Comparison of ENCODE assay signal across 10 cellular contexts in the genomic region with DNA sequence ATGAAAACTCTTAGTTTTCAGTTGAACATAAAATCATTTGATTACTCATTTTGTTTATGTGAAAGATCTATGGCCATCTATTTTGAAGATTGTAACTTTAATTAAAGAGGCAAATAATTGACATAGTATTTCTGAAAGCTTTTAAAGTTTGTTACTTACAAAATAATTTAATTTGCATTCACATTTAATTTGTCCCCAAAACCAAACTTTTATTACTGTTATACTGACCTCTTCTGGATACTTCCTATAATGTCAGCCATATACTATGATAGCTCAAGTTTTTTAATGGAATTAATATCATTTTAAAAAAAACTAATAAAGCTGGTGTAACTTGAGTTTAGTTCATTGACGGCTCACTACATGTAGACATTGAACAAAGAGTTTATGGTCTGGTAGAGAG. TPM values are rescaled to one million over a fixed set of nuclear protein-coding genes. Genes with fewer than 3 reads are reported as not detected.
A peak's percentile ranks its signal among the peaks of the same experiment; 100 is the strongest.
DNase-seq lines count a peak whose midpoint lies in the region; ATAC-seq, FAIRE-seq and TF ChIP-seq lines count a peak whose summit lies in the region.
"Had no signal": no experiment of that assay in that cellular context is flagged by ENCODE, and none has a peak within 500 bp of the region (broad histone marks: within the 10 kb centered on the region; RNA-seq: fewer than 3 reads in every experiment).

No MANE protein-coding gene starts in this region.

- no peaks in the 10 kb centered on the region for H3K9me2 ChIP-seq in HCT116 (ENCODE audit: insufficient read depth)

- H3K4me3 ChIP-seq in HCT116 (replicated peaks in 1 of 2; ENCODE audit: low read depth in 1 of 2, low read length in 2 of 2), result no peak overlapping the region
- H3K4me3 ChIP-seq in kidney (ENCODE audit: low read length in 2 of 2), result no peak overlapping the region

- intact Hi-C loops in HCT116 (cut with micrococcal nuclease), result loop anchor here (1.0 to 10.0 kb wide), 2 partner anchors 231 to 375 kb away; no protein-coding TSS in a partner anchor
- intact Hi-C loops in kidney (cut with DNase I), result loop anchor here (10.0 kb wide), 1 partner anchor 381 kb away; no protein-coding TSS in a partner anchor
- intact Hi-C loops in CD4-positive, alpha-beta T cell (cut with DNase I, micrococcal nuclease), result no loop called here

- H3K9ac ChIP-seq in HCT116 (ENCODE audit: low read length), result no peak overlapping the region
- no peak overlapping the region for H3K9ac ChIP-seq in kidney (ENCODE audit: low read length in 2 of 2)

- H3K4me1 ChIP-seq in HCT116 (ENCODE audit: control insufficient read depth in 1 of 2, insufficient read depth in 2 of 2, low read length in 2 of 2) (no peaks in the 10 kb centered on the region), kidney (ENCODE audit: control insufficient read depth in 1 of 2, insufficient read depth in 1 of 2, low read depth in 1 of 2, low read length in 2 of 2) (no peaks in the 10 kb centered on the region)

- peaks cover 8% of the 10 kb centered on the region for H3K9me3 Mint-ChIP-seq in CD4-positive, alpha-beta T cell

- TF ChIP-seq RAD21 in HCT116 (IDR thresholded peaks at IDR 0.05; ENCODE audit: low read depth), result peak; percentile 34

- CTCF ChIA-PET in HCT116 (lab: Charles Lee), result interaction anchor here (0.6 to 2.6 kb wide), 11 partner anchors 14 to 446 kb away, joined by 3 to 34 read pairs (median 5); no protein-coding TSS in a partner anchor
- CTCF ChIA-PET in CD4-positive, alpha-beta T cell (lab: Charles Lee), result no interaction called here

- TF ChIP-seq CTCF in AG09319 (IDR thresholded peaks at IDR 0.05; ENCODE audit: low read depth, low read length) (peak; percentile 40), HCT116 (IDR thresholded peaks at IDR 0.05 in 2 of 3, conservative IDR thresholded peaks at IDR 0.05 in 1 of 3; ENCODE audit: borderline replicate concordance in 1 of 3, insufficient read depth in 1 of 3, low read depth in 2 of 3, low read length in 2 of 3) (peak in 1 of 3 experiments; percentile 51; a peak in 2 of 6 replicates), kidney (IDR thresholded peaks at IDR 0.05; ENCODE audit: borderline replicate concordance, extremely low read depth, insufficient read depth) (no peak)
- no peak for TF ChIP-seq CTCF in CD4-positive, alpha-beta T cell (IDR thresholded peaks at IDR 0.05)

- no peaks in the 10 kb centered on the region for H3K4me1 Mint-ChIP-seq in CD4-positive, alpha-beta T cell (ENCODE audit: low read depth)

- H3K27ac ChIP-seq in HCT116 (ENCODE audit: low read depth, low read length) (no peak overlapping the region), kidney (ENCODE audit: low read depth in 2 of 2, low read length in 2 of 2) (no peak overlapping the region)
- H3K27ac ChIP-seq in CD4-positive, alpha-beta T cell (ENCODE audit: low read depth, low read length), result no peak overlapping the region

- peak; percentile 91 for FAIRE-seq in TTC549 (lab: Jason Lieb, UNC)
- peak; percentile 68 for FAIRE-seq in kidney (lab: Jason Lieb, UNC)

- H3K79me2 ChIP-seq in HCT116 (ENCODE audit: insufficient read depth, low read length), result no peaks in the 10 kb centered on the region

- RAD21 ChIA-PET in HCT116 (lab: Charles Lee; ENCODE audit: low non-redundant PET in 1 of 2, low total read pairs in 2 of 2, uncharacterized antibody in 2 of 2, unreplicated experiment in 2 of 2), result interaction anchor here in 1 of 2 experiments (0.7 kb wide), 1 partner anchor 375 kb away, joined by 4 read pairs; no protein-coding TSS in a partner anchor

- H3K27me3 ChIP-seq in HCT116 (ENCODE audit: insufficient read depth, low read length), result no peaks in the 10 kb centered on the region
- H3K27me3 ChIP-seq in CD4-positive, alpha-beta T cell (ENCODE audit: control insufficient read depth, insufficient read depth, low read length), result no peaks in the 10 kb centered on the region

- H4K20me1 ChIP-seq in HCT116 (ENCODE audit: insufficient read depth), result no peaks in the 10 kb centered on the region

- peaks cover 4% of the 10 kb centered on the region for H3K27me3 Mint-ChIP-seq in CD4-positive, alpha-beta T cell

- POLR2A ChIA-PET in HCT116 (lab: Charles Lee), result no interaction called here
- POLR2A ChIA-PET in CD4-positive, alpha-beta T cell (lab: Charles Lee), result no interaction called here

- DNase-seq in AG09319 (ENCODE audit: extremely low read depth, low read depth) (no peak), HCT116 (ENCODE audit: low read depth, low spot score) (peak; percentile 3), kidney (no peak), activated T-cell treated with anti-CD3 and anti-CD28 coated beads for 4 hours (no peak), GM19238 (ENCODE audit: insufficient read length, low spot score) (no peak)
- no peak for DNase-seq in CD4-positive, alpha-beta T cell
- DNase-seq: central memory CD4-positive, alpha-beta T cell; stimulated activated CD4-positive, alpha-beta T cell treated with anti-CD3 and anti-CD28 coated beads, Interleukin-4, amount 100 ng/mL, for 24 hours had no signal

- no peak for TF ChIP-seq POLR2A in HCT116 (IDR thresholded peaks at IDR 0.05; ENCODE audit: borderline replicate concordance, extremely low read depth, insufficient read depth, insufficient read length)

- H3K36me3 Mint-ChIP-seq in CD4-positive, alpha-beta T cell (ENCODE audit: low read depth), result no peaks in the 10 kb centered on the region

- no peak overlapping the region for H2AFZ ChIP-seq in HCT116 (ENCODE audit: low read depth, low read length, poor library complexity, severe bottlenecking)

- BruUV-seq in HCT116 (replicated peaks; lab: Mats Ljungman, UMichigan), result no TSS peak

- H3K4me3 Mint-ChIP-seq in CD4-positive, alpha-beta T cell, result no peak overlapping the region

- no peak overlapping the region for H3K4me2 ChIP-seq in HCT116 (ENCODE audit: low read length)

- H3K36me3 ChIP-seq in HCT116 (ENCODE audit: control insufficient read depth in 1 of 2, insufficient read depth in 2 of 2, low read length in 2 of 2) (no peaks in the 10 kb centered on the region), kidney (ENCODE audit: control insufficient read depth in 1 of 2, insufficient read depth in 2 of 2, low read length in 2 of 2) (no peaks in the 10 kb centered on the region)

- ATAC-seq in HCT116, result no peak
- ATAC-seq in GM21423 (IDR thresholded peaks at IDR 0.05; ENCODE audit: unreplicated experiment), result no peak
- ATAC-seq in CD4-positive, alpha-beta T cell (ENCODE audit: poor library complexity), result no peak

- H3K9me3 ChIP-seq in HCT116 (ENCODE audit: control insufficient read depth in 1 of 2, insufficient read depth in 1 of 2, low read depth in 1 of 2, low read length in 2 of 2) (no peaks in the 10 kb centered on the region), kidney (ENCODE audit: control insufficient read depth in 1 of 2, low read length in 2 of 2) (no peaks in the 10 kb centered on the region)
- H3K9me3 ChIP-seq in CD4-positive, alpha-beta T cell (ENCODE audit: control insufficient read depth, low read length), result no peaks in the 10 kb centered on the region

- no peak overlapping the region for H3K27ac Mint-ChIP-seq in CD4-positive, alpha-beta T cell

TF ChIP-seq in HCT116, 20 proteins besides CTCF, POLR2A, EP300 and RAD21:
- TF ChIP-seq, protein P1, sequence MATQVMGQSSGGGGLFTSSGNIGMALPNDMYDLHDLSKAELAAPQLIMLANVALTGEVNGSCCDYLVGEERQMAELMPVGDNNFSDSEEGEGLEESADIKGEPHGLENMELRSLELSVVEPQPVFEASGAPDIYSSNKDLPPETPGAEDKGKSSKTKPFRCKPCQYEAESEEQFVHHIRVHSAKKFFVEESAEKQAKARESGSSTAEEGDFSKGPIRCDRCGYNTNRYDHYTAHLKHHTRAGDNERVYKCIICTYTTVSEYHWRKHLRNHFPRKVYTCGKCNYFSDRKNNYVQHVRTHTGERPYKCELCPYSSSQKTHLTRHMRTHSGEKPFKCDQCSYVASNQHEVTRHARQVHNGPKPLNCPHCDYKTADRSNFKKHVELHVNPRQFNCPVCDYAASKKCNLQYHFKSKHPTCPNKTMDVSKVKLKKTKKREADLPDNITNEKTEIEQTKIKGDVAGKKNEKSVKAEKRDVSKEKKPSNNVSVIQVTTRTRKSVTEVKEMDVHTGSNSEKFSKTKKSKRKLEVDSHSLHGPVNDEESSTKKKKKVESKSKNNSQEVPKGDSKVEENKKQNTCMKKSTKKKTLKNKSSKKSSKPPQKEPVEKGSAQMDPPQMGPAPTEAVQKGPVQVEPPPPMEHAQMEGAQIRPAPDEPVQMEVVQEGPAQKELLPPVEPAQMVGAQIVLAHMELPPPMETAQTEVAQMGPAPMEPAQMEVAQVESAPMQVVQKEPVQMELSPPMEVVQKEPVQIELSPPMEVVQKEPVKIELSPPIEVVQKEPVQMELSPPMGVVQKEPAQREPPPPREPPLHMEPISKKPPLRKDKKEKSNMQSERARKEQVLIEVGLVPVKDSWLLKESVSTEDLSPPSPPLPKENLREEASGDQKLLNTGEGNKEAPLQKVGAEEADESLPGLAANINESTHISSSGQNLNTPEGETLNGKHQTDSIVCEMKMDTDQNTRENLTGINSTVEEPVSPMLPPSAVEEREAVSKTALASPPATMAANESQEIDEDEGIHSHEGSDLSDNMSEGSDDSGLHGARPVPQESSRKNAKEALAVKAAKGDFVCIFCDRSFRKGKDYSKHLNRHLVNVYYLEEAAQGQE (IDR thresholded peaks at IDR 0.05; ENCODE audit: low read depth), result no peak
- TF ChIP-seq EZH2 (IDR thresholded peaks at IDR 0.05) (no peak), ZNF274 (IDR thresholded peaks at IDR 0.05; ENCODE audit: low read depth, low read length) (no peak), EGR1 (IDR thresholded peaks at IDR 0.05; ENCODE audit: low read depth) (no peak), CEBPB (IDR thresholded peaks at IDR 0.05; ENCODE audit: low read depth) (no peak), POLR2AphosphoS5 (IDR thresholded peaks at IDR 0.05; ENCODE audit: low read depth, low read length) (no peak), YY1 (IDR thresholded peaks at IDR 0.05; ENCODE audit: extremely low read depth, insufficient replicate concordance, low read depth, low read length) (no peak), TCF7L2 (IDR thresholded peaks at IDR 0.05; ENCODE audit: borderline replicate concordance, extremely low read depth, insufficient read depth, insufficient read length) (no peak), CBX3 (IDR thresholded peaks at IDR 0.05; ENCODE audit: low read depth) (no peak), SIN3A (IDR thresholded peaks at IDR 0.05; ENCODE audit: low read depth) (no peak), EZH2phosphoT487 (IDR thresholded peaks at IDR 0.05; ENCODE audit: borderline replicate concordance) (no peak)
- TF ChIP-seq, protein P2, sequence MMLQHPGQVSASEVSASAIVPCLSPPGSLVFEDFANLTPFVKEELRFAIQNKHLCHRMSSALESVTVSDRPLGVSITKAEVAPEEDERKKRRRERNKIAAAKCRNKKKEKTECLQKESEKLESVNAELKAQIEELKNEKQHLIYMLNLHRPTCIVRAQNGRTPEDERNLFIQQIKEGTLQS (IDR thresholded peaks at IDR 0.05), result no peak

RNA-seq across cellular contexts. Expression of a gene that starts 4.9 kb away (rescaled TPM):
- total RNA-seq in HCT116 (2021; ENCODE audit: unreplicated experiment) (0.15 TPM), kidney (0.50 TPM)
- polyA plus RNA-seq in HCT116 (2012), result 0.05 TPM in 2 replicates
- not detected for polyA plus RNA-seq in kidney (ENCODE audit: insufficient read depth, low read depth, low replicate concordance)
- total RNA-seq in CD4-positive, alpha-beta T cell, result not detected

Comparison
In these comparisons a context has a peak if more than half of its experiments do, and no peak if none do; other contexts are left out.
1. intact Hi-C loops: an anchor here in HCT116 (1.0 to 10.0 kb wide) and kidney (10.0 kb wide); none called in CD4-positive, alpha-beta T cell.